ENCODE assay signal across 1 cellular context in genomic region chr1:183072595-183072994, GRCh38. TPM values are rescaled to one million over a fixed set of nuclear protein-coding genes. Genes with fewer than 3 reads are reported as not detected.
"Had no signal": no experiment of that assay in that cellular context is flagged by ENCODE, and none has a peak within 500 bp of the region (broad histone marks: within the 10 kb centered on the region; RNA-seq: fewer than 3 reads in every experiment).

No MANE protein-coding gene starts in this region.

RNA-seq across cellular contexts. Expression of gene LAMC1, which starts 49.4 kb away (rescaled TPM):
- total RNA-seq: T-helper 2 cell treated with Interferon-gamma antibody and Interleukin-4, amounts not matched to agents 100 ng/mL and 5 ng/mL, for 36 hours had no signal
